Comparison of ENCODE assay signal across 10 cellular contexts in genomic region chr1:109791495-109792040, GRCh38. TPM values are rescaled to one million over a fixed set of nuclear protein-coding genes. Genes with fewer than 3 reads are reported as not detected.
DNase-seq lines count a peak whose midpoint lies in the region; ATAC-seq and TF ChIP-seq lines count a peak whose summit lies in the region.
"Had no signal": no experiment of that assay in that cellular context is flagged by ENCODE, and none has a peak within 500 bp of the region (broad histone marks: within the 10 kb centered on the region; RNA-seq: fewer than 3 reads in every experiment).

No MANE protein-coding gene starts in this region.

- DNase-seq in T-helper 1 cell (no peak), left ventricle myocardium inferior (no peak), spleen (no peak), DMS79 treated with DMSO at 0.1 percent for 48 hours (lab: John Stamatoyannopoulos, UW) (no peak), T-helper 9 cell (no peak)
- DNase-seq in activated CD4-positive, alpha-beta memory T cell treated with anti-CD3 and anti-CD28 coated beads for 36 hours, result peak; percentile 7
- DNase-seq: NCI-H1048 had no signal

- H3K27ac Mint-ChIP-seq in T-helper 1 cell treated with Interleukin-12 subunit alpha and Interleukin-12 subunit beta and Interleukin-4 antibody, amounts not matched to agents 30 μg/mL and 1 μg/mL, for 36 hours, result peak overlapping the region; percentile 89
- peak overlapping the region; percentile 87 for H3K27ac Mint-ChIP-seq in activated CD4-positive, alpha-beta memory T cell treated with anti-CD3 and anti-CD28 coated beads for 36 hours

- TF ChIP-seq CTCF in left ventricle myocardium inferior (IDR thresholded peaks at IDR 0.05; ENCODE audit: borderline replicate concordance), result no peak
- TF ChIP-seq CTCF in spleen (IDR thresholded peaks at IDR 0.05 in 8 of 11, conservative IDR thresholded peaks at IDR 0.05 in 3 of 11), result no peak

- 69 to 83% (median 76%) methylated on average over 9 of the region's 9 CpGs for WGBS in spleen, 5 donors

- H3K4me1 Mint-ChIP-seq in T-helper 1 cell treated with Interleukin-12 subunit alpha and Interleukin-12 subunit beta and Interleukin-4 antibody, amounts not matched to agents 30 μg/mL and 1 μg/mL, for 36 hours (ENCODE audit: low read depth), result peaks cover 54% of the 10 kb centered on the region
- H3K4me1 Mint-ChIP-seq in activated CD4-positive, alpha-beta memory T cell treated with anti-CD3 and anti-CD28 coated beads for 36 hours (ENCODE audit: low read depth), result peaks cover 66% of the 10 kb centered on the region

- H3K36me3 ChIP-seq in left ventricle myocardium inferior, result no peaks in the 10 kb centered on the region
- no peaks in the 10 kb centered on the region for H3K36me3 ChIP-seq in spleen

- H3K9me3 Mint-ChIP-seq in T-helper 1 cell treated with Interleukin-12 subunit alpha and Interleukin-12 subunit beta and Interleukin-4 antibody, amounts not matched to agents 30 μg/mL and 1 μg/mL, for 36 hours, result no peaks in the 10 kb centered on the region
- no peaks in the 10 kb centered on the region for H3K9me3 Mint-ChIP-seq in activated CD4-positive, alpha-beta memory T cell treated with anti-CD3 and anti-CD28 coated beads for 36 hours

- intact Hi-C loops in activated CD4-positive, alpha-beta memory T cell treated with anti-CD3 and anti-CD28 coated beads for 36 hours (cut with micrococcal nuclease), result loop anchor here (1.0 to 2.0 kb wide), 2 partner anchors 14 to 193 kb away; partner anchors contain the start of gene AHCYL1
- intact Hi-C loops in left ventricle myocardium inferior (cut with micrococcal nuclease) (loop anchor here (5.0 kb wide), 1 partner anchor 191 kb away; the partner anchor contains the start of gene AHCYL1), spleen (cut with DNase I; ENCODE audit: low total_unique reads) (loop anchor here (10.0 kb wide), 1 partner anchor 113 kb away; no protein-coding TSS in a partner anchor)

- POLR2A ChIA-PET in activated CD4-positive, alpha-beta memory T cell treated with anti-CD3 and anti-CD28 coated beads for 36 hours (lab: Charles Lee), result interaction anchor here (0.9 to 2.9 kb wide), 3 partner anchors 11 to 120 kb away, joined by 3 to 25 read pairs (median 9); partner anchors contain the start of gene CSF1

- H3K4me3 ChIP-seq in left ventricle myocardium inferior (no peak overlapping the region), spleen (no peak overlapping the region)

- H3K27me3 ChIP-seq in left ventricle myocardium inferior (ENCODE audit: low read depth), result no peaks in the 10 kb centered on the region
- H3K27me3 ChIP-seq in spleen (replicated peaks in 1 of 7), result peaks cover 0 to 6% (median 0%) of the 10 kb centered on the region in 7 donors

- no peak for ATAC-seq in HG02885 (IDR thresholded peaks at IDR 0.05; ENCODE audit: poor library complexity, unreplicated experiment)

- H3K27ac ChIP-seq in left ventricle myocardium inferior (replicated peaks), result peak overlapping the region; percentile 78
- peak overlapping the region in 7 of 8 donors; percentile 55 to 87 (median 77) for H3K27ac ChIP-seq in spleen
- H3K27ac ChIP-seq: 22Rv1 had no signal

- TF ChIP-seq POLR2A in spleen (IDR thresholded peaks at IDR 0.05), result no peak

- no peaks in the 10 kb centered on the region for H3K27me3 Mint-ChIP-seq in T-helper 1 cell treated with Interleukin-12 subunit alpha and Interleukin-12 subunit beta and Interleukin-4 antibody, amounts not matched to agents 30 μg/mL and 1 μg/mL, for 36 hours (ENCODE audit: low read depth)
- H3K27me3 Mint-ChIP-seq in activated CD4-positive, alpha-beta memory T cell treated with anti-CD3 and anti-CD28 coated beads for 36 hours, result no peaks in the 10 kb centered on the region

- H3K4me3 Mint-ChIP-seq in T-helper 1 cell treated with Interleukin-12 subunit alpha and Interleukin-12 subunit beta and Interleukin-4 antibody, amounts not matched to agents 30 μg/mL and 1 μg/mL, for 36 hours, result no peak overlapping the region
- H3K4me3 Mint-ChIP-seq in activated CD4-positive, alpha-beta memory T cell treated with anti-CD3 and anti-CD28 coated beads for 36 hours, result no peak overlapping the region

- H3K9me3 ChIP-seq in left ventricle myocardium inferior (replicated peaks) (no peaks in the 10 kb centered on the region), spleen (no peaks in the 10 kb centered on the region)

- peaks cover 2% of the 10 kb centered on the region for H3K36me3 Mint-ChIP-seq in T-helper 1 cell treated with Interleukin-12 subunit alpha and Interleukin-12 subunit beta and Interleukin-4 antibody, amounts not matched to agents 30 μg/mL and 1 μg/mL, for 36 hours (ENCODE audit: low read depth)
- H3K36me3 Mint-ChIP-seq in activated CD4-positive, alpha-beta memory T cell treated with anti-CD3 and anti-CD28 coated beads for 36 hours, result no peaks in the 10 kb centered on the region

- CTCF ChIA-PET in activated CD4-positive, alpha-beta memory T cell treated with anti-CD3 and anti-CD28 coated beads for 36 hours (lab: Charles Lee), result interaction anchor here (0.6 to 5.4 kb wide), 27 partner anchors 8 to 676 kb away, joined by 3 to 67 read pairs (median 6); partner anchors contain the start of genes AHCYL1, CSF1 and STRIP1

- peaks cover 61% of the 10 kb centered on the region for H3K4me1 ChIP-seq in left ventricle myocardium inferior
- peaks cover 41 to 89% (median 70%) of the 10 kb centered on the region in 6 donors for H3K4me1 ChIP-seq in spleen

RNA-seq across cellular contexts. Expression of gene EPS8L3, which starts 27.8 kb away (rescaled TPM):
- not detected for total RNA-seq in activated CD4-positive, alpha-beta memory T cell treated with anti-CD3 and anti-CD28 coated beads for 36 hours
- total RNA-seq in left ventricle myocardium inferior (0.11 TPM), spleen (1 to 10 TPM in 1 of 7 donors, not detected in 6; 1.2 TPM)
- polyA plus RNA-seq in spleen, result not detected

RNA-seq across cellular contexts. Expression of gene GSTM3, which starts 50.7 kb away (rescaled TPM):
- total RNA-seq in activated CD4-positive, alpha-beta memory T cell treated with anti-CD3 and anti-CD28 coated beads for 36 hours, result 1 to 10 TPM; 1.6 to 2.1 TPM
- total RNA-seq in left ventricle myocardium inferior (93.7 TPM), spleen (10 to 100 TPM in 6 of 7 donors, 1 to 10 TPM in 1; 8.9 to 42.4 (median 21.9) TPM)
- polyA plus RNA-seq in spleen, result 10 to 100 TPM; 11.2 to 44.0 (median 16.9) TPM
